ENCODE assay signal across 28 cellular contexts in genomic region chr1:5632814-5633213, GRCh38.
DNase-seq lines count a peak whose midpoint lies in the region; ATAC-seq, FAIRE-seq and TF ChIP-seq lines count a peak whose summit lies in the region.
"Had no signal": no experiment of that assay in that cellular context is flagged by ENCODE, and none has a peak within 500 bp of the region (broad histone marks: within the 10 kb centered on the region; RNA-seq: fewer than 3 reads in every experiment).

No MANE protein-coding gene starts in this region.

- H3K9ac ChIP-seq in endodermal cell (ENCODE audit: extremely low read depth, low read length, poor library complexity, severe bottlenecking) (no peak overlapping the region), HepG2 (ENCODE audit: insufficient read depth, low read depth, low read length) (no peak overlapping the region)
- H3K9ac ChIP-seq: BLaER1 had no signal

- H3K27me3 Mint-ChIP-seq in endodermal cell (ENCODE audit: insufficient read depth), result peaks cover 6% of the 10 kb centered on the region
- H3K27me3 Mint-ChIP-seq: CD4-positive, CD25-positive, alpha-beta regulatory T cell had no signal

- no peak for TF ChIP-seq EP300 in HepG2 (IDR thresholded peaks at IDR 0.05; ENCODE audit: low read depth in 2 of 2, low read length in 2 of 2)
- TF ChIP-seq EP300 in HepG2 (CRISPR knock-in tag; IDR thresholded peaks at IDR 0.05; ENCODE audit: borderline replicate concordance), result no peak

- H3K4me1 ChIP-seq in endodermal cell (ENCODE audit: control insufficient read depth, insufficient read depth, low read length) (no peaks in the 10 kb centered on the region), mesodermal cell (ENCODE audit: control insufficient read depth, insufficient read depth, low read length, poor library complexity, severe bottlenecking) (peaks cover 11% of the 10 kb centered on the region), HepG2 (ENCODE audit: insufficient read depth, low read length) (no peaks in the 10 kb centered on the region)
- H3K4me1 ChIP-seq: BE2C had no signal

- CTCF ChIA-PET in HepG2 (lab: Yijun Ruan, JAX; ENCODE audit: low intra/inter-chr PET ratio, low total read pairs), result no interaction called here

- no peaks in the 10 kb centered on the region for H3K79me2 ChIP-seq in HepG2 (ENCODE audit: insufficient read depth, low read length)

- no peaks in the 10 kb centered on the region for H4K20me1 ChIP-seq in HepG2 (ENCODE audit: insufficient read depth, low read length)
- H4K20me1 ChIP-seq: BLaER1 had no signal

- BruUV-seq in HepG2 (replicated peaks; lab: Mats Ljungman, UMichigan), result no TSS peak

- DNase-seq in endodermal cell (peak; percentile 24), head of caudate nucleus (peak in 31 of 42 donors; percentile 8 to 85 (median 48)), HepG2 (ENCODE audit: low spot score) (no peak), inferior parietal cortex (ENCODE audit: extremely low spot score) (no peak)
- DNase-seq: 8988T; ACHN; BE2C; C1 segment of cervical spinal cord; CD4-positive, alpha-beta memory T cell; CD4-positive, CD25-positive, alpha-beta regulatory T cell; CD8-positive, alpha-beta memory T cell; COR-L47; DMS 273 treated with DMSO at 0.1 percent for 48 hours; DMS153; DMS53; DMS79; DND-41; EL; GDM1 had no signal

- no peaks in the 10 kb centered on the region for H3K4me1 Mint-ChIP-seq in endodermal cell
- H3K4me1 Mint-ChIP-seq: CD14-positive monocyte had no signal

- FAIRE-seq in HepG2 (lab: Jason Lieb, UNC), result no peak
- FAIRE-seq: A204.1, GM12878, GM12892, GM18507 had no signal

- ATAC-seq in HG03045 (IDR thresholded peaks at IDR 0.05; ENCODE audit: unreplicated experiment) (no peak), HepG2 (no peak), HG02885 (IDR thresholded peaks at IDR 0.05; ENCODE audit: poor library complexity, unreplicated experiment) (no peak)

- POLR2A ChIA-PET in HepG2 (lab: Yijun Ruan, JAX), result no interaction called here

- intact Hi-C loops in head of caudate nucleus (cut with DNase I), result no loop called here
- intact Hi-C loops in HepG2 (cut with micrococcal nuclease; ENCODE audit: unreplicated experiment), result loop anchor here (10.0 kb wide), 1 partner anchor 342 kb away; no protein-coding TSS in a partner anchor

- no peak overlapping the region for H3K4me3 ChIP-seq in endodermal cell (ENCODE audit: low read length)
- no peak overlapping the region for H3K4me3 ChIP-seq in mesodermal cell (ENCODE audit: extremely low read depth, insufficient read depth, low read length, poor library complexity, severe bottlenecking)
- no peak overlapping the region for H3K4me3 ChIP-seq in HepG2 (replicated peaks in 1 of 3; ENCODE audit: insufficient read depth in 1 of 3, low read depth in 2 of 3, low read length in 3 of 3)
- H3K4me3 ChIP-seq: BLaER1, GM12878 had no signal

- no peak overlapping the region for H3K27ac Mint-ChIP-seq in endodermal cell
- H3K27ac Mint-ChIP-seq: CD14-positive monocyte; CD4-positive, alpha-beta memory T cell; CD4-positive, CD25-positive, alpha-beta regulatory T cell; CD8-positive, alpha-beta memory T cell had no signal

- no peak for TF ChIP-seq RAD21 in HepG2 (CRISPR knock-in tag; IDR thresholded peaks at IDR 0.05)

- no peak for TF ChIP-seq CTCF in endodermal cell (conservative IDR thresholded peaks at IDR 0.05)
- no peak for TF ChIP-seq CTCF in HepG2 (CRISPR knock-in tag; IDR thresholded peaks at IDR 0.05)

- H3K36me3 ChIP-seq in endodermal cell (ENCODE audit: control insufficient read depth, insufficient read depth, low read length) (no peaks in the 10 kb centered on the region), mesodermal cell (ENCODE audit: control insufficient read depth, insufficient read depth, low read length) (no peaks in the 10 kb centered on the region), HepG2 (replicated peaks in 1 of 2; ENCODE audit: control insufficient read depth in 1 of 2, insufficient read depth in 2 of 2, low read length in 2 of 2) (no peaks in the 10 kb centered on the region)
- H3K36me3 ChIP-seq: BE2C, BLaER1 had no signal

- no peak overlapping the region for H3K27ac ChIP-seq in endodermal cell (ENCODE audit: low read depth, low read length)
- H3K27ac ChIP-seq in mesodermal cell (ENCODE audit: low read depth, low read length, severe bottlenecking), result peak overlapping the region; percentile 33
- no peak overlapping the region for H3K27ac ChIP-seq in HepG2 (ENCODE audit: extremely low read length, insufficient read depth, low read length)
- H3K27ac ChIP-seq: BLaER1 had no signal

- H3K9me3 ChIP-seq in endodermal cell (ENCODE audit: control insufficient read depth, low read length) (no peaks in the 10 kb centered on the region), mesodermal cell (ENCODE audit: control insufficient read depth, low read length) (no peaks in the 10 kb centered on the region), HepG2 (ENCODE audit: low read length) (no peaks in the 10 kb centered on the region)
- H3K9me3 ChIP-seq: BE2C, BLaER1 had no signal

- in situ Hi-C loops in HepG2 (cut with HindIII; ENCODE audit: extremely low pct_ligation_motif_present, low pct_unique_long_range_greater_than_20kb), result no loop called here

- TF ChIP-seq POLR2A in HepG2 (IDR thresholded peaks at IDR 0.05; ENCODE audit: insufficient read depth in 1 of 2, low read depth in 2 of 2, low read length in 2 of 2), result no peak

- H3K4me2 ChIP-seq in HepG2 (ENCODE audit: low read depth, low read length), result no peak overlapping the region
- H3K4me2 ChIP-seq: BLaER1 had no signal

- H2AFZ ChIP-seq in HepG2 (ENCODE audit: low read length), result no peak overlapping the region

- H3K36me3 Mint-ChIP-seq in endodermal cell (ENCODE audit: low read depth), result no peaks in the 10 kb centered on the region
- H3K36me3 Mint-ChIP-seq: CD14-positive monocyte; CD4-positive, alpha-beta memory T cell; CD4-positive, CD25-positive, alpha-beta regulatory T cell had no signal

- H3K4me3 Mint-ChIP-seq in endodermal cell, result no peak overlapping the region
- H3K4me3 Mint-ChIP-seq: CD14-positive monocyte; CD4-positive, alpha-beta memory T cell; CD4-positive, CD25-positive, alpha-beta regulatory T cell; CD8-positive, alpha-beta memory T cell had no signal

- 88 to 93% methylated on average over 5 to 7 of the region's 10 CpGs for WGBS in endodermal cell (ENCODE audit: insufficient coverage in 1 of 2, insufficient read length in 1 of 2), 2 experiments
- 75 to 87% methylated on average over 2 of the region's 10 CpGs for WGBS in mesodermal cell (ENCODE audit: insufficient coverage in 2 of 2), 2 experiments
- 39% methylated on average over 10 of the region's 10 CpGs for WGBS in HepG2 (ENCODE audit: low lambda C conversion rate)

- H3K27me3 ChIP-seq in endodermal cell (ENCODE audit: control insufficient read depth, insufficient read depth, low read length, poor library complexity, severe bottlenecking) (no peaks in the 10 kb centered on the region), HepG2 (ENCODE audit: control insufficient read depth in 1 of 2, insufficient read depth in 2 of 2, low read length in 2 of 2) (no peaks in the 10 kb centered on the region; a peak in 1 of 5 replicates)
- H3K27me3 ChIP-seq: BE2C, BLaER1 had no signal

- peaks cover 1% of the 10 kb centered on the region for H3K9me3 Mint-ChIP-seq in endodermal cell

TF ChIP-seq in HepG2, 621 proteins besides CTCF, POLR2A, EP300 and RAD21:
- TF ChIP-seq ZNF138 (CRISPR knock-in tag; IDR thresholded peaks at IDR 0.05; ENCODE audit: low read depth), result no peak
- no peak for TF ChIP-seq SIN3A (IDR thresholded peaks at IDR 0.05; ENCODE audit: borderline replicate concordance, low read depth, low read length)
- TF ChIP-seq JUND (CRISPR knock-in tag; IDR thresholded peaks at IDR 0.05), result no peak
- TF ChIP-seq ZNF7 (CRISPR knock-in tag; IDR thresholded peaks at IDR 0.05), result no peak
- TF ChIP-seq FOSL2 (CRISPR knock-in tag; IDR thresholded peaks at IDR 0.05), result no peak
- no peak for TF ChIP-seq GPN1 (CRISPR knock-in tag; IDR thresholded peaks at IDR 0.05; ENCODE audit: borderline replicate concordance)
- no peak for TF ChIP-seq ZBTB44 (CRISPR knock-in tag; IDR thresholded peaks at IDR 0.05)

Comparison
In these comparisons a context has a peak if more than half of its experiments do, and no peak if none do; other contexts are left out.
1. DNase-seq: peak in endodermal cell (single experiment) and head of caudate nucleus (31 of 42); none in HepG2 (single experiment) and inferior parietal cortex (single experiment).